In the genomic region with DNA sequence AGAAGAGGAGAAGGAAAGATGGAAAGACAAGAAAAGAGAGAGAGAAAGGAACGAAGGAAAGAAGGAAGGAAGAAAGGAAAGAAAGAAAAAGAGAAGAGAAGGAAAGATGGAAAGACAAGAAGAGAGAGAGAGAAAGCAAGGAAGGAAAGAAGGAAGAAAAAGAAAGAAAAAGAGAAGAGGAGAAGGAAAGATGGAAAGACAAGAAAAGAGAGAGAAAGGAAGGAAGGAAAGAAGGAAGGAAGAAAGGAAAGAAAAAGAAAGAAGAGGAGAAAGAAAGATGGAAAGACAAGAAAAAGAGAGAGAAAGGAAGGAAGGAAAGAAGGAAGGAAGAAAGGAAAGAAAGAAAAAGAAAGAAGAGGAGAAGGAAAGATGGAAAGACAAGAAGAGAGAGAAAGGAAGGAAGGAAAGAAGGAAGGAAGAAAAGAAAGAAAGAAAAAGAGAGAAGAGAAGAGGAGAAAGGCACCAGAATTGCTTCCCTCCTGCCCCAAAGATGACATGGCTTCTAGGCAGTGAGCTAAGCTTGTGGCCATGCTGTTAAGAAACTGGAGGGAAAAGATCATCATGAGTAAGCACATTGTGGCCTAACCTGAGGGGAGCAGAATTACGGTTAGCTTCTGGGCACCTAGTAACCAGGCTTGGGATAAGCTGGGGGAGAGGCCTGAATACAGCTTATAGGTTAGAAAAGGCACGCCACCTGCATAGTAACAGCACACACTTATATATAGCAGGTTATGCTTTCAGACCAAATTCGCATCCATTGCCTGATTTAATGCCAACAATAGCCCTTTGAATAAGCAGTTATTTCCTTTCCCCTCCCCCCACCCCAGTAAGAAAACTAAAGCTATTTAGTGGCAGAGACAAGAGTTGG, we compare ENCODE assay signal across 8 cellular contexts. TPM values are rescaled to one million over a fixed set of nuclear protein-coding genes. Genes with fewer than 3 reads are reported as not detected.
A peak's percentile ranks its signal among the peaks of the same experiment; 100 is the strongest.
DNase-seq lines count a peak whose midpoint lies in the region; ATAC-seq and TF ChIP-seq lines count a peak whose summit lies in the region.

No MANE protein-coding gene starts in this region.

- H3K4me1 ChIP-seq in ACC112 (ENCODE audit: control insufficient read depth, insufficient read depth, low read length, unreplicated experiment) = peaks cover 63% of the 10 kb centered on the region
- peaks cover 73 to 93% (median 92%) of the 10 kb centered on the region in 4 donors for H3K4me1 ChIP-seq in esophagus muscularis mucosa
- peaks cover 23 to 51% (median 32%) of the 10 kb centered on the region in 4 donors for H3K4me1 ChIP-seq in upper lobe of left lung
- H3K4me1 ChIP-seq in thyroid gland = peaks cover 7 to 38% of the 10 kb centered on the region in 2 donors

- WGBS in esophagus muscularis mucosa = 74% methylated on average over 4 of the region's 4 CpGs
- WGBS in upper lobe of left lung, 2 donors = 58 to 69% methylated on average over 4 of the region's 4 CpGs
- WGBS in thyroid gland, 2 donors = 84 to 87% methylated on average over 4 of the region's 4 CpGs

- H2AFZ ChIP-seq in ACC112 (ENCODE audit: low read length, unreplicated experiment) = no peak overlapping the region

- no peaks in the 10 kb centered on the region for H3K27me3 ChIP-seq in ACC112 (ENCODE audit: insufficient read depth, low read length)
- no peaks in the 10 kb centered on the region; the same call in 1 of the 2 replicates for H3K27me3 ChIP-seq in H7 (ENCODE audit: control insufficient read depth, insufficient read depth, low read length)
- H3K27me3 ChIP-seq in esophagus muscularis mucosa = no peaks in the 10 kb centered on the region
- H3K27me3 ChIP-seq in upper lobe of left lung = no peaks in the 10 kb centered on the region
- no peaks in the 10 kb centered on the region for H3K27me3 ChIP-seq in thyroid gland

- DNase-seq in H7 = peak; percentile 57
- DNase-seq in SKM-1 treated with dmso at 0.1 percent for 144 hours (lab: John Stamatoyannopoulos, UW; ENCODE audit: unreplicated experiment) = peak; percentile 73
- DNase-seq in esophagus muscularis mucosa (ENCODE audit: extremely low spot score) = no peak
- no peak for DNase-seq in upper lobe of left lung
- no peak for DNase-seq in KG1 (lab: John Stamatoyannopoulos, UW)
- DNase-seq in thyroid gland = no peak
- no peak for DNase-seq in NCI-H524 (lab: John Stamatoyannopoulos, UW)

- H3K4me3 ChIP-seq in ACC112 (ENCODE audit: low read depth, low read length) (peak overlapping the region; percentile 58), H7 (ENCODE audit: insufficient read depth, low read depth, low read length) (no peak overlapping the region), esophagus muscularis mucosa (no peak overlapping the region), upper lobe of left lung (no peak overlapping the region), thyroid gland (replicated peaks in 1 of 3) (no peak overlapping the region)

- ATAC-seq in upper lobe of left lung (ENCODE audit: low FRiP score in 2 of 2) = no peak

- TF ChIP-seq EP300 in esophagus muscularis mucosa (IDR thresholded peaks at IDR 0.05) (no peak), upper lobe of left lung (IDR thresholded peaks at IDR 0.05) (no peak)

- peaks cover 79% of the 10 kb centered on the region for H3K79me2 ChIP-seq in ACC112 (ENCODE audit: control insufficient read depth, insufficient read depth, low read length, unreplicated experiment)

- H3K9me3 ChIP-seq in esophagus muscularis mucosa (no peaks in the 10 kb centered on the region), upper lobe of left lung (no peaks in the 10 kb centered on the region), thyroid gland (no peaks in the 10 kb centered on the region)

- no peaks in the 10 kb centered on the region for H3K36me3 ChIP-seq in ACC112 (ENCODE audit: insufficient read depth, low read length)
- peaks cover 3% of the 10 kb centered on the region for H3K36me3 ChIP-seq in H7 (replicated peaks; ENCODE audit: control insufficient read depth, insufficient read depth, low read length)
- H3K36me3 ChIP-seq in esophagus muscularis mucosa = no peaks in the 10 kb centered on the region
- H3K36me3 ChIP-seq in upper lobe of left lung = no peaks in the 10 kb centered on the region
- no peaks in the 10 kb centered on the region for H3K36me3 ChIP-seq in thyroid gland

- H3K27ac ChIP-seq in ACC112 (ENCODE audit: low read depth, low read length) = peak overlapping the region; percentile 92
- H3K27ac ChIP-seq in esophagus muscularis mucosa (replicated peaks in 1 of 4) = peak overlapping the region in 3 of 4 donors; percentile 3 to 16 (median 15)
- H3K27ac ChIP-seq in upper lobe of left lung = peak overlapping the region; percentile 10 to 62 (median 36)
- H3K27ac ChIP-seq in thyroid gland = no peak overlapping the region

- intact Hi-C loops in esophagus muscularis mucosa (cut with DNase I) (no loop called here), thyroid gland (cut with DNase I) (no loop called here)

- TF ChIP-seq CTCF in esophagus muscularis mucosa (IDR thresholded peaks at IDR 0.05) (no peak), upper lobe of left lung (IDR thresholded peaks at IDR 0.05) (no peak), thyroid gland (IDR thresholded peaks at IDR 0.05) (no peak)

- TF ChIP-seq POLR2A in esophagus muscularis mucosa (IDR thresholded peaks at IDR 0.05; ENCODE audit: low read depth) (no peak), upper lobe of left lung (IDR thresholded peaks at IDR 0.05) (no peak), thyroid gland (IDR thresholded peaks at IDR 0.05) (no peak)

RNA-seq across cellular contexts. Expression of gene ST3GAL4, which starts 2.3 kb away (rescaled TPM):
- total RNA-seq in H7 (2014; rRNA removed; shearing (Covaris generic)) = 16.0 and 19.4 TPM in 2 replicates
- total RNA-seq in esophagus muscularis mucosa (10 to 100 TPM; 40.0 to 52.4 (median 40.5) TPM), upper lobe of left lung (10 to 100 TPM; 20.6 to 47.9 (median 34.0) TPM), thyroid gland (10 to 100 TPM in 3 of 4 donors, 1 to 10 TPM in 1; 5.3 to 33.9 (median 26.4) TPM)

RNA-seq across cellular contexts. Expression of gene DCPS, which starts 49.3 kb away (rescaled TPM):
- 21.4 TPM in 2 replicates for total RNA-seq in H7 (2014; rRNA removed; shearing (Covaris generic))
- total RNA-seq in esophagus muscularis mucosa (10 to 100 TPM in 3 of 4 donors, 1 to 10 TPM in 1; 8.0 to 18.4 (median 14.3) TPM), upper lobe of left lung (10 to 100 TPM in 5 of 6 donors, 1 to 10 TPM in 1; 6.3 to 21.4 (median 14.1) TPM), thyroid gland (10 to 100 TPM in 3 of 4 donors, 1 to 10 TPM in 1; 6.1 to 18.9 (median 13.9) TPM)

Comparison
In these comparisons a context has a peak if more than half of its experiments do, and no peak if none do; other contexts are left out.
1. H3K27ac ChIP-seq: peak in ACC112 (single experiment), esophagus muscularis mucosa (3 of 4) and upper lobe of left lung (4 of 4); none in thyroid gland (0 of 3).
2. DNase-seq: peak in H7 (single experiment) and SKM-1 treated with dmso at 0.1 percent for 144 hours (single experiment); none in esophagus muscularis mucosa (single experiment), upper lobe of left lung (0 of 2), KG1 (single experiment), thyroid gland (0 of 2) and NCI-H524 (0 of 2).